ENCODE assay signal across 1 cellular context in the genomic region with DNA sequence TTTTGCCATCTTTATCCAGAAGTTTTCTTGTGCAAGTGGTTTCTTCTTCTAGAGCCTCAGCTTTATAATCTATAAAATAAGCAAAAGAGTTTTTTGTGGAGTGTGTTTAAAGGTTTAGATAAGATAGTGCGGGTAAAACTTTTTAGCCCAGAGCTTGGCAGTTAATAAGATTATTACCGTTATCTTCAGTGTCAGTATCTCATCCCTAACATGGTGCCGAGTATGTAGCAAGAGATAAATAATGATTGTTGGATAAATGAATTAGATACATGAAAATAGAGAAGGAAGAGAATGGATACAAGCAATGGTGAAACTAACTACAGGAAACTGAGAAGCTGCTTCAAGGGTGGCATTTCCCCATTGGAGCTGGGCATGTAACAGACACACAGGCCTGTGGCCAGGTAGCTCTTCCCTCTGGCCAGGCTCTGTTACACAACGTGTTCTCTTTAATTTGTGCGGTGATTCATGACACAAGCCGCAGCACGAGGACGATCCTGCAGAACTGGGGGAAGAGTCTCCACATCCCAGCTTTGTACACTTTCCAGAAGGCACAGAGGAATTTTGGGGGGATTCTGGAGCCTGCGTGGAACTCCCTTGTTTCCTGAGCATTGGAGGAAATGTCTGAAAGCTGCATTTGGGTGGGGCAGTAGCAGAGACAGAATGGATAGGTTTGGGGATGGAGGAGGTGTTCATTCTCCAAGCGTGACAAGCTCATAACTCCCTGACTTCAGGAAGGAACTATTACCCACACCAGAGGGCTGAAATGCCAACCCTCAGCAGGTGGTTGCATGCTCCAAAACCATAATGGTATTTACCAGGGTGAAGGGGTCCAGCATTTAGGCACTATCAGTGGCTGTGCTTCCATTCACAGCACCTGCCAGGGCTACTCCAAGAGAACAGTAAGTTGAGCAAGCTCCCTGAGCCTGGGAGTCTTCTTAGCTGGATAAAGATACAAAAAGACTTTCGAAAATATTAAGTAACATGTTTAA.
A peak's percentile ranks its signal among the peaks of the same experiment; 100 is the strongest.
TF ChIP-seq lines count a peak whose summit lies in the region.

No MANE protein-coding gene starts in this region.

TF ChIP-seq in K562, 482 proteins besides CTCF, POLR2A, EP300 and RAD21 (continued from another document):
- TF ChIP-seq MGA (IDR thresholded peaks at IDR 0.05) (peak; percentile 56), MTA3 (IDR thresholded peaks at IDR 0.05; ENCODE audit: borderline replicate concordance) (0 out of 2 replicates have a peak, but pooled peaks have one; percentile 27), POLR2H (tag; IDR thresholded peaks at IDR 0.05; ENCODE audit: low read depth) (no peak), ZNF449 (CRISPR knock-in tag; IDR thresholded peaks at IDR 0.05) (no peak), CXXC5 (CRISPR knock-in tag; IDR thresholded peaks at IDR 0.05) (0 out of 2 replicates have a peak, but pooled peaks have one; percentile 7), CEBPG (CRISPR knock-in tag; IDR thresholded peaks at IDR 0.05) (no peak), CEBPG (tag; conservative IDR thresholded peaks at IDR 0.05 in 1 of 2, IDR thresholded peaks at IDR 0.05 in 1 of 2) (peak in 1 of 2 experiments; percentile 42; a peak in 1 of 4 replicates), GABPA (tag; conservative IDR thresholded peaks at IDR 0.05; ENCODE audit: low read depth) (no peak), XRCC5 (IDR thresholded peaks at IDR 0.05; ENCODE audit: low read depth, low read length) (no peak), GABPB2 (CRISPR knock-in tag; conservative IDR thresholded peaks at IDR 0.05) (no peak), ETV5 (CRISPR knock-in tag; IDR thresholded peaks at IDR 0.05; ENCODE audit: low read depth) (peak; percentile 23; the same call in 1 of the 2 replicates), U2AF2 (optimal IDR thresholded peaks at IDR 0.05; ENCODE audit: low read depth, low read length) (no peak), THRAP3 (IDR thresholded peaks at IDR 0.05; ENCODE audit: borderline replicate concordance) (no peak)
